In genomic region chr17:27575912-27576252, GRCh38 we compare ENCODE assay signal across 18 cellular contexts. TPM values are rescaled to one million over a fixed set of nuclear protein-coding genes. Genes with fewer than 3 reads are reported as not detected.
DNase-seq lines count a peak whose midpoint lies in the region; ATAC-seq, FAIRE-seq and TF ChIP-seq lines count a peak whose summit lies in the region.
"Had no signal": no experiment of that assay in that cellular context is flagged by ENCODE, and none has a peak within 500 bp of the region (broad histone marks: within the 10 kb centered on the region; RNA-seq: fewer than 3 reads in every experiment).

No MANE protein-coding gene starts in this region.

- no TSS peak for BruUV-seq in K562 (replicated peaks; lab: Mats Ljungman, UMichigan)

- in situ Hi-C loops in K562 (cut with MboI), result no loop called here

- H3K79me2 ChIP-seq in K562 (ENCODE audit: control insufficient read depth, insufficient read depth, low read length), result peaks cover 87% of the 10 kb centered on the region

- POLR2A ChIA-PET in K562 (lab: Yijun Ruan, JAX), result interaction anchor here (0.7 to 1.0 kb wide), 2 partner anchors 20 to 741 kb away, joined by 3 to 4 read pairs; no protein-coding TSS in a partner anchor

- peaks cover 92% of the 10 kb centered on the region for H3K4me1 Mint-ChIP-seq in stimulated activated naive CD8-positive, alpha-beta T cell treated with anti-CD3 and anti-CD28 coated beads, Interleukin-15, Interleukin-2, amounts not matched to agents 100 ng/mL and 50 ng/mL, for 24 hours (ENCODE audit: low read depth)

- no peak for DNase-seq in stimulated activated naive CD8-positive, alpha-beta T cell treated with anti-CD3 and anti-CD28 coated beads, Interleukin-15, Interleukin-2, amounts not matched to agents 100 U/mL and 50 U/mL, for 24 hours
- DNase-seq in K562 (ENCODE audit: extremely low read depth in 1 of 4, low spot score in 3 of 4) (peak in 1 of 4 experiments; percentile 57), upper lobe of left lung (peak in 1 of 2 donors; percentile 38), hypothalamus (lab: John Stamatoyannopoulos, UW) (no peak), COR-L47 (lab: John Stamatoyannopoulos, UW) (no peak), occipital lobe (lab: John Stamatoyannopoulos, UW) (no peak)
- DNase-seq: activated CD4-positive, alpha-beta T cell treated with anti-CD3 and anti-CD28 coated beads, Interleukin-2, amount 50 U/mL, for 1 hour; activated T-cell treated with anti-CD3 and anti-CD28 coated beads, Interleukin-2, amount 50 U/mL, for 1 hour; foreskin keratinocyte; NCI-H1694 treated with DMSO at 0.1 percent for 48 hours; stimulated activated CD4-positive, alpha-beta T cell treated with anti-CD3 and anti-CD28 coated beads, Interleukin-12 subunit alpha, Interleukin-12 subunit beta, amount 100 ng/mL, for 4 hours had no signal

- CTCF ChIA-PET in K562 (lab: Yijun Ruan, JAX; ENCODE audit: low intra/inter-chr PET ratio), result interaction anchor here (0.9 kb wide), 1 partner anchor 222 kb away, joined by 3 read pairs; no protein-coding TSS in a partner anchor

- TF ChIP-seq CTCF in K562 (IDR thresholded peaks at IDR 0.05 in 2 of 3, conservative IDR thresholded peaks at IDR 0.05 in 1 of 3; ENCODE audit: insufficient read depth in 2 of 3, low read depth in 1 of 3, low read length in 3 of 3) (no peak), upper lobe of left lung (IDR thresholded peaks at IDR 0.05) (no peak)

- no peak overlapping the region for H3K4me3 Mint-ChIP-seq in stimulated activated naive CD8-positive, alpha-beta T cell treated with anti-CD3 and anti-CD28 coated beads, Interleukin-15, Interleukin-2, amounts not matched to agents 100 ng/mL and 50 ng/mL, for 24 hours
- H3K4me3 Mint-ChIP-seq: activated naive CD4-positive, alpha-beta T cell treated with anti-CD3 and anti-CD28 coated beads, Interleukin-2, amount 50 U/mL, for 24 hours; dendritic cell treated with granulocyte-macrophage colony-stimulating factor and Interleukin-4, amounts not matched to agents 40 ng/mL and 50 ng/mL, for 4 days had no signal

- H3K27ac Mint-ChIP-seq in stimulated activated naive CD8-positive, alpha-beta T cell treated with anti-CD3 and anti-CD28 coated beads, Interleukin-15, Interleukin-2, amounts not matched to agents 100 ng/mL and 50 ng/mL, for 24 hours, result peak overlapping the region; percentile 82
- H3K27ac Mint-ChIP-seq: activated naive CD4-positive, alpha-beta T cell treated with anti-CD3 and anti-CD28 coated beads, Interleukin-2, amount 50 U/mL, for 24 hours; dendritic cell treated with granulocyte-macrophage colony-stimulating factor and Interleukin-4, amounts not matched to agents 40 ng/mL and 50 ng/mL, for 4 days had no signal

- H3K9me3 ChIP-seq in K562 (replicated peaks; ENCODE audit: control insufficient read depth, insufficient read depth, low read depth, low read length) (no peaks in the 10 kb centered on the region), mesodermal cell (ENCODE audit: control insufficient read depth, low read length) (no peaks in the 10 kb centered on the region), upper lobe of left lung (no peaks in the 10 kb centered on the region)

- no peak for FAIRE-seq in K562 (lab: Jason Lieb, UNC)
- FAIRE-seq: TTC549 had no signal

- intact Hi-C loops in K562 (cut with micrococcal nuclease), result loop anchor here (2.0 to 10.0 kb wide), 5 partner anchors 47 to 491 kb away; partner anchors contain the start of gene KSR1

- no peak for ATAC-seq in stimulated activated naive CD8-positive, alpha-beta T cell treated with anti-CD3 and anti-CD28 coated beads, Interleukin-15, Interleukin-2, amounts not matched to agents 100 U/mL and 50 U/mL, for 24 hours
- ATAC-seq in K562 (no peak), upper lobe of left lung (ENCODE audit: low FRiP score in 2 of 2) (no peak)
- ATAC-seq: foreskin keratinocyte, Panc1 had no signal

- no peaks in the 10 kb centered on the region for H3K9me3 Mint-ChIP-seq in stimulated activated naive CD8-positive, alpha-beta T cell treated with anti-CD3 and anti-CD28 coated beads, Interleukin-15, Interleukin-2, amounts not matched to agents 100 ng/mL and 50 ng/mL, for 24 hours
- H3K9me3 Mint-ChIP-seq: activated naive CD4-positive, alpha-beta T cell treated with anti-CD3 and anti-CD28 coated beads, Interleukin-2, amount 50 U/mL, for 24 hours; brain; dendritic cell treated with granulocyte-macrophage colony-stimulating factor and Interleukin-4, amounts not matched to agents 40 ng/mL and 50 ng/mL, for 4 days had no signal

- peak overlapping the region; percentile 78 for H3K4me2 ChIP-seq in K562 (ENCODE audit: insufficient read depth, low read length)

- peaks cover 53% of the 10 kb centered on the region for H3K36me3 Mint-ChIP-seq in stimulated activated naive CD8-positive, alpha-beta T cell treated with anti-CD3 and anti-CD28 coated beads, Interleukin-15, Interleukin-2, amounts not matched to agents 100 ng/mL and 50 ng/mL, for 24 hours (ENCODE audit: low read depth)
- H3K36me3 Mint-ChIP-seq: activated naive CD4-positive, alpha-beta T cell treated with anti-CD3 and anti-CD28 coated beads, Interleukin-2, amount 50 U/mL, for 24 hours; brain had no signal

- H3K4me3 ChIP-seq in K562, result no peak overlapping the region
- H3K4me3 ChIP-seq in mesodermal cell (ENCODE audit: extremely low read depth, insufficient read depth, low read length, poor library complexity, severe bottlenecking), result no peak overlapping the region
- no peak overlapping the region for H3K4me3 ChIP-seq in upper lobe of left lung

- H2AFZ ChIP-seq in K562 (ENCODE audit: low read depth, low read length), result no peak overlapping the region

- 8% methylated on average over 2 of the region's 2 CpGs for WGBS in K562 (ENCODE audit: insufficient coverage, low coverage, missing lambda C conversion rate)
- 88% methylated on average over 1 of the region's 2 CpGs for WGBS in mesodermal cell (ENCODE audit: insufficient coverage in 2 of 2), 2 experiments
- 72 to 82% methylated on average over 2 of the region's 2 CpGs for WGBS in upper lobe of left lung, 2 donors

- TF ChIP-seq RAD21 in K562 (CRISPR knock-in tag; conservative IDR thresholded peaks at IDR 0.05 in 1 of 2, IDR thresholded peaks at IDR 0.05 in 1 of 2), result no peak

- H3K27ac ChIP-seq in K562 (ENCODE audit: extremely low read depth, low read depth, low read length) (peak overlapping the region; percentile 92), mesodermal cell (ENCODE audit: low read depth, low read length, severe bottlenecking) (peak overlapping the region; percentile 98), upper lobe of left lung (peak overlapping the region in 3 of 4 donors; percentile 8 to 37 (median 27))
- H3K27ac ChIP-seq: foreskin keratinocyte had no signal

- TF ChIP-seq POLR2A in K562 (conservative IDR thresholded peaks at IDR 0.05) (0 out of 2 replicates have a peak, but pooled peaks have one; percentile 25), upper lobe of left lung (IDR thresholded peaks at IDR 0.05) (no peak)

- TF ChIP-seq EP300 in K562 (IDR thresholded peaks at IDR 0.05; ENCODE audit: low read length) (no peak), upper lobe of left lung (IDR thresholded peaks at IDR 0.05) (no peak)

- H3K27me3 ChIP-seq in K562 (ENCODE audit: control insufficient read depth in 2 of 2, insufficient read depth in 2 of 2, low read length in 2 of 2) (no peaks in the 10 kb centered on the region), upper lobe of left lung (no peaks in the 10 kb centered on the region)
- H3K27me3 ChIP-seq: foreskin keratinocyte had no signal

- H4K20me1 ChIP-seq in K562 (replicated peaks; ENCODE audit: control insufficient read depth, insufficient read depth, low read length), result no peaks in the 10 kb centered on the region

- no peaks in the 10 kb centered on the region for H3K27me3 Mint-ChIP-seq in stimulated activated naive CD8-positive, alpha-beta T cell treated with anti-CD3 and anti-CD28 coated beads, Interleukin-15, Interleukin-2, amounts not matched to agents 100 ng/mL and 50 ng/mL, for 24 hours
- H3K27me3 Mint-ChIP-seq: activated naive CD4-positive, alpha-beta T cell treated with anti-CD3 and anti-CD28 coated beads, Interleukin-2, amount 50 U/mL, for 24 hours; brain; dendritic cell treated with granulocyte-macrophage colony-stimulating factor and Interleukin-4, amounts not matched to agents 40 ng/mL and 50 ng/mL, for 4 days had no signal

- H3K9ac ChIP-seq in K562 (ENCODE audit: insufficient read depth in 1 of 2, low read depth in 2 of 2, low read length in 2 of 2), result peak overlapping the region; percentile 80 to 82; a peak in 3 of 4 replicates

- H3K9me1 ChIP-seq in K562 (ENCODE audit: control insufficient read depth, insufficient read depth, low read length), result no peaks in the 10 kb centered on the region

- H3K36me3 ChIP-seq in K562 (ENCODE audit: control insufficient read depth, insufficient read depth, low read length) (peaks cover 28% of the 10 kb centered on the region; the same call in 2 of the 3 replicates), mesodermal cell (ENCODE audit: control insufficient read depth, insufficient read depth, low read length) (peaks cover 8% of the 10 kb centered on the region), upper lobe of left lung (peaks cover 0 to 6% (median 0%) of the 10 kb centered on the region in 4 donors)

- H3K4me1 ChIP-seq in K562 (replicated peaks in 1 of 2; ENCODE audit: control insufficient read depth in 2 of 2, insufficient read depth in 2 of 2, low read length in 2 of 2) (peaks cover 61 to 96% of the 10 kb centered on the region in 2 experiments), mesodermal cell (ENCODE audit: control insufficient read depth, insufficient read depth, low read length, poor library complexity, severe bottlenecking) (peaks cover 77% of the 10 kb centered on the region), upper lobe of left lung (peaks cover 17 to 42% (median 28%) of the 10 kb centered on the region in 4 donors)
- H3K4me1 ChIP-seq: foreskin keratinocyte had no signal

RNA-seq across cellular contexts. Expression of gene LGALS9, which starts 55.1 kb away (rescaled TPM):
- 22.6 and 54.0 TPM in 2 replicates for total RNA-seq in K562 (2011; cell fraction: chromatin; rRNA removed; ENCODE audit: low replicate concordance)
- total RNA-seq in K562 (2011; cell fraction: nucleolus; rRNA removed), result 22.5 and 24.7 TPM in 2 replicates
- total RNA-seq in K562 (2011; cell fraction: nucleoplasm; rRNA removed), result 26.1 and 40.6 TPM in 2 replicates
- total RNA-seq in K562 (2014; rRNA removed) (2.8 and 3.0 TPM in 2 replicates), K562 (2014; rRNA removed; fragmentation: Illumina TruSeq; extraction: Trizol) (1.7 and 2.0 TPM in 2 replicates), K562 (2015; rRNA removed; fragmentation: Illumina TruSeq; extraction: Trizol) (3.7 and 4.8 TPM in 2 replicates), K562 (2021) (4.6 and 5.0 TPM in 2 replicates), upper lobe of left lung (100 to 1,000 TPM in 5 of 6 donors, 10 to 100 TPM in 1; 64.6 to 238 (median 150) TPM), occipital lobe (1.9 TPM)
- polyA plus RNA-seq in K562 (2011; rRNA removed) (1.5 and 7.3 TPM in 2 replicates), K562 (2014; fragmentation: Illumina TruSeq; extraction: Trizol) (3.8 and 5.8 TPM in 2 replicates), K562 (2014; fragmentation: Nextera tagmentation; extraction: Ambion mirVana) (under 1 TPM; 0.45 to 0.77 TPM), K562 (2014; rRNA removed) (5.6 and 6.9 TPM in 2 replicates)
- 3.5 and 4.4 TPM in 2 replicates for polyA plus RNA-seq in K562 (2011; cell fraction: cytosol; rRNA removed)
- polyA plus RNA-seq in K562 (2011; cell fraction: nucleus; rRNA removed), result 11.1 and 15.7 TPM in 2 replicates
- polyA plus RNA-seq in K562 (2012), result 9.1 and 14.2 TPM in 2 replicates
- 3.0 and 4.4 TPM in 2 replicates for polyA minus RNA-seq in K562 (2011; rRNA and poly(A)+ RNA removed)
- 1.9 and 2.5 TPM in 2 replicates for polyA minus RNA-seq in K562 (2011; cell fraction: cytosol; rRNA and poly(A)+ RNA removed)
- polyA minus RNA-seq in K562 (2011; cell fraction: nucleus; rRNA and poly(A)+ RNA removed), result 3.1 and 7.2 TPM in 2 replicates
- 5.2 TPM for polyA plus RNA-seq in mesodermal cell (2013, experiment 1 of 2)
- 5.8 TPM for polyA plus RNA-seq in mesodermal cell (2013, experiment 2 of 2)

Comparison
In these comparisons a context has a peak if more than half of its experiments do, and no peak if none do; other contexts are left out.
1. H3K27ac ChIP-seq: peak in every context shown above with its lines; median percentile 98 in mesodermal cell; 92 in K562; 27 in upper lobe of left lung.